Comparison of ENCODE assay signal across 8 cellular contexts in the genomic region with DNA sequence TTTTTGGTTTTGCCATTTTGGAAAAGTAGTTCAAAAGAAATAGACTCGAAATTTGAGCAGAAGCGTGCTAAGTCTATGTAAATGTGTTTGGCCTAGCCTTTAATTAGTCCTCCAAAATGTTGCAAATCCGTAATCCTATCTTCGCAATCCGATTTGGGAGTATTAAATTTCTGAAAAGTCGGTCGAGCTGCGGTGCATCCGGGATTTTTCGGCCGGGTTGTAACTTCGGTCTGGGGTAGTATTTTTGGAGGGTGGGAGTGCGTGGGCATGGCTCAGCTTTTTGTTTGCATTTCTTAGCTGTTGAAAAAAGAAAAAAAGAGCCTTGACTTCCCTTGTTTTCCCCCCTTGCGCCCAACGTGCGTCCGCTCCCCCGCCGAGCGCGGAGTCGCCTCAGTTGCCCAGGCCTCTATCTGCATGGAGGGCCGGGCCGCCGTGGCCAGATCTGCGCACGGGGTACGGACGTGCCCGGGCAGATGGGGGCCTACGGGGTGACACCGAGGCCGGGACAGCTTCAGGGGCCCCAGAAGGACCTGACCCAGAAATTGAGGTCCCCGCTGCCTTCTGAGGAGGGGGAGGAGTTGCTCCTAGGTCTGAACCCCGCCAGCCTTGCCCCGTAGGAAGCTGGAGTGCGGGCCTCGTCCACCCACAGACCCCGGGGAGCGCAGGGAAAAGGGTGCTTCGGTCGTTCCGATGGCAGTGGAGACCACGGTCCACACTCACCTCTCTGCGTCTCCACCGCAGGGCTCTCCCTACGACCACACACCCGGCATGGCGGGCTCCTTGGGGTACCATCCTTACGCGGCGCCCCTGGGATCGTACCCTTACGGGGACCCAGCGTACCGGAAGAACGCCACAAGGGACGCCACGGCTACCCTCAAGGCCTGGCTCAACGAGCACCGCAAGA. TPM values are rescaled to one million over a fixed set of nuclear protein-coding genes. Genes with fewer than 3 reads are reported as not detected.
DNase-seq lines count a peak whose midpoint lies in the region; TF ChIP-seq lines count a peak whose summit lies in the region.

No MANE protein-coding gene starts in this region.

- H3K36me3 ChIP-seq in SK-N-MC (ENCODE audit: insufficient read depth, low read length) (no peaks in the 10 kb centered on the region; the same call in 1 of the 2 replicates), skeletal muscle tissue (ENCODE audit: control insufficient read depth in 3 of 3, insufficient read depth in 3 of 3, low read length in 3 of 3) (peaks cover 0 to 7% (median 0%) of the 10 kb centered on the region in 3 donors)

- H3K27ac ChIP-seq in SK-N-MC (no peak overlapping the region), skeletal muscle tissue (ENCODE audit: low read depth, low read length) (peak overlapping the region; percentile 88)

- DNase-seq in DMS 273 (lab: John Stamatoyannopoulos, UW; ENCODE audit: unreplicated experiment) (peak; percentile 51), DMS 273 treated with DMSO at 0.1 percent for 48 hours (lab: John Stamatoyannopoulos, UW) (no peak), SK-N-MC (ENCODE audit: low read depth, low spot score) (no peak), fibroblast of pulmonary artery (ENCODE audit: low read depth) (no peak), HT-29 (ENCODE audit: low spot score) (no peak), D341Med (ENCODE audit: low spot score) (no peak), iPS-NIHi7 (ENCODE audit: extremely low spot score) (no peak)

- H3K9me3 ChIP-seq in SK-N-MC (ENCODE audit: low read depth, low read length) (no peaks in the 10 kb centered on the region), skeletal muscle tissue (ENCODE audit: control insufficient read depth in 3 of 3, low read length in 3 of 3) (no peaks in the 10 kb centered on the region)

- H3K27me3 ChIP-seq in skeletal muscle tissue (ENCODE audit: control insufficient read depth in 3 of 3, insufficient read depth in 3 of 3, low read length in 3 of 3), result peaks cover 16 to 31% (median 20%) of the 10 kb centered on the region in 3 donors

- no peak for TF ChIP-seq CTCF in fibroblast of pulmonary artery (IDR thresholded peaks at IDR 0.05; ENCODE audit: low read length, missing control alignments)

- H3K4me1 ChIP-seq in skeletal muscle tissue (ENCODE audit: control insufficient read depth in 3 of 3, insufficient read depth in 3 of 3, low read length in 3 of 3), result peaks cover 13 to 32% (median 15%) of the 10 kb centered on the region in 3 donors

- H3K4me3 ChIP-seq in SK-N-MC (peak overlapping the region; percentile 77), fibroblast of pulmonary artery (replicated peaks; ENCODE audit: low read depth, low read length) (peak overlapping the region; percentile 53), skeletal muscle tissue (ENCODE audit: low read length in 3 of 3) (peak overlapping the region; percentile 72 to 79 (median 77))

- H3K9ac ChIP-seq in SK-N-MC (ENCODE audit: insufficient read length) (peak overlapping the region; percentile 77), skeletal muscle tissue (ENCODE audit: low read depth in 1 of 3, low read length in 3 of 3) (peak overlapping the region; percentile 70 to 92 (median 75))

RNA-seq across cellular contexts. Expression of a gene that starts 1.3 kb away (rescaled TPM):
- 2.1 TPM for total RNA-seq in skeletal muscle tissue
- 8.1 and 9.0 TPM in 2 replicates for total RNA-seq in HT-29 (2014; rRNA removed; shearing (Covaris generic))
